ENCODE assay signal across 2 cellular contexts in the genomic region with DNA sequence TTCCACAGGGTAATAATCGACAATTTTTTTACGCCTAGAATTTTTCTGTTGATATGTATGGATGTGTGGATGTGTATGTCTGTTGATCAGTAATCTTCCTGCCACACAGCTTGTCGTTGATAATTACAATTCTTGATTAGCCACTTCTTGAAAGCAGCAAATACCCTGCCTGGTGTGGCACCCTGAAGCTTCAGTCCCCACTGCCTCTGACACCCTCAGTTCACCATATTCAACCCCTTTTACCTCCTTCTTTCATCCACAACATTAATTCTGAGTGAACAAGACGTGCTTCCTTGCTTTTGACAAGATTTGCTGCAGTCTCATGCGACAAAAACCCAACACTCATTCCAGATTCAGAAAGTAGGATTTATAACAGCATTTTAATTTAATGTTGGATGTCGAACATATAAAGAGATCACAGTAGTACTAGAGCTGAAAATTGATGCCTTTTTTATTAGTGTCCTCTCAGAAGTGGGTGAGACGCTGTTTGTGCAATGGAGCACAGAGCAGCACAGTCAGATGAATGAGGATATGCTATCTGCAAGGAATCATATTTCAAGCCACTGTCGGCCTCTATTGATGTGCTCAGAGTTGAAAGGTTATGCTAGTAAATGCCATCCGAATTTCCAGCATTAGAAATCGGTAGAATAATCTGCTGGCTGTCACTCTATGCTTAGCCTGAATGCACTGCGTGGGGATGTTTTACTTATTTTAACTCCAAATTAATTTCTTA.
A peak's percentile ranks its signal among the peaks of the same experiment; 100 is the strongest.
TF ChIP-seq lines count a peak whose summit lies in the region.

No MANE protein-coding gene starts in this region.

TF ChIP-seq in HepG2, 621 proteins besides CTCF, POLR2A, EP300 and RAD21 (continues in another document):
- TF ChIP-seq SIX4 (CRISPR knock-in tag; IDR thresholded peaks at IDR 0.05) (peak; percentile 98), ZNF10 (CRISPR knock-in tag; IDR thresholded peaks at IDR 0.05; ENCODE audit: borderline replicate concordance, low read depth) (no peak), ZKSCAN5 (CRISPR knock-in tag; IDR thresholded peaks at IDR 0.05) (no peak), FLYWCH1 (CRISPR knock-in tag; IDR thresholded peaks at IDR 0.05) (no peak), MTF2 (CRISPR knock-in tag; IDR thresholded peaks at IDR 0.05; ENCODE audit: borderline replicate concordance) (no peak), ZFP90 (CRISPR knock-in tag; IDR thresholded peaks at IDR 0.05; ENCODE audit: borderline replicate concordance) (no peak), TCF7 (IDR thresholded peaks at IDR 0.05; ENCODE audit: low read depth) (peak; percentile 77), HNF4A (CRISPR knock-in tag; IDR thresholded peaks at IDR 0.05) (0 out of 2 replicates have a peak, but pooled peaks have one; percentile 14), TSC22D2 (CRISPR knock-in tag; IDR thresholded peaks at IDR 0.05; ENCODE audit: borderline replicate concordance) (no peak), SALL2 (CRISPR knock-in tag; IDR thresholded peaks at IDR 0.05) (no peak), ETV5 (CRISPR knock-in tag; IDR thresholded peaks at IDR 0.05; ENCODE audit: borderline replicate concordance) (no peak), SALL1 (CRISPR knock-in tag; IDR thresholded peaks at IDR 0.05) (no peak), MEF2D (CRISPR knock-in tag; IDR thresholded peaks at IDR 0.05) (no peak), ZNF615 (CRISPR knock-in tag; IDR thresholded peaks at IDR 0.05; ENCODE audit: borderline replicate concordance) (no peak), ZIK1 (CRISPR knock-in tag; IDR thresholded peaks at IDR 0.05; ENCODE audit: borderline replicate concordance, low read depth) (no peak), MAFF (IDR thresholded peaks at IDR 0.05; ENCODE audit: low read depth, low read length) (no peak), ZSCAN31 (CRISPR knock-in tag; IDR thresholded peaks at IDR 0.05; ENCODE audit: low read depth) (no peak), ZNF326 (CRISPR knock-in tag; IDR thresholded peaks at IDR 0.05; ENCODE audit: borderline replicate concordance) (no peak), SKI (IDR thresholded peaks at IDR 0.05; ENCODE audit: partially characterized antibody) (no peak), ZNF713 (CRISPR knock-in tag; IDR thresholded peaks at IDR 0.05) (no peak), HCFC1 (IDR thresholded peaks at IDR 0.05; ENCODE audit: low read depth, low read length) (no peak), ZC3H13 (CRISPR knock-in tag; IDR thresholded peaks at IDR 0.05) (no peak), SMAD9 (CRISPR knock-in tag; IDR thresholded peaks at IDR 0.05) (no peak), PLSCR1 (CRISPR knock-in tag; IDR thresholded peaks at IDR 0.05; ENCODE audit: borderline replicate concordance) (no peak), ATF1 (CRISPR knock-in tag; IDR thresholded peaks at IDR 0.05) (peak; percentile 13; the same call in 1 of the 2 replicates), SNAI1 (CRISPR knock-in tag; IDR thresholded peaks at IDR 0.05; ENCODE audit: borderline replicate concordance) (no peak), ZNF275 (CRISPR knock-in tag; IDR thresholded peaks at IDR 0.05; ENCODE audit: borderline replicate concordance) (no peak), ZNF710 (CRISPR knock-in tag; IDR thresholded peaks at IDR 0.05; ENCODE audit: borderline replicate concordance) (no peak)
- TF ChIP-seq, protein P1, sequence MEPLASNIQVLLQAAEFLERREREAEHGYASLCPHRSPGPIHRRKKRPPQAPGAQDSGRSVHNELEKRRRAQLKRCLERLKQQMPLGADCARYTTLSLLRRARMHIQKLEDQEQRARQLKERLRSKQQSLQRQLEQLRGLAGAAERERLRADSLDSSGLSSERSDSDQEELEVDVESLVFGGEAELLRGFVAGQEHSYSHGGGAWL (CRISPR knock-in tag; IDR thresholded peaks at IDR 0.05): no peak
- TF ChIP-seq, protein P2, sequence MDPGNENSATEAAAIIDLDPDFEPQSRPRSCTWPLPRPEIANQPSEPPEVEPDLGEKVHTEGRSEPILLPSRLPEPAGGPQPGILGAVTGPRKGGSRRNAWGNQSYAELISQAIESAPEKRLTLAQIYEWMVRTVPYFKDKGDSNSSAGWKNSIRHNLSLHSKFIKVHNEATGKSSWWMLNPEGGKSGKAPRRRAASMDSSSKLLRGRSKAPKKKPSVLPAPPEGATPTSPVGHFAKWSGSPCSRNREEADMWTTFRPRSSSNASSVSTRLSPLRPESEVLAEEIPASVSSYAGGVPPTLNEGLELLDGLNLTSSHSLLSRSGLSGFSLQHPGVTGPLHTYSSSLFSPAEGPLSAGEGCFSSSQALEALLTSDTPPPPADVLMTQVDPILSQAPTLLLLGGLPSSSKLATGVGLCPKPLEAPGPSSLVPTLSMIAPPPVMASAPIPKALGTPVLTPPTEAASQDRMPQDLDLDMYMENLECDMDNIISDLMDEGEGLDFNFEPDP (CRISPR knock-in tag; conservative IDR thresholded peaks at IDR 0.05): no peak

TF ChIP-seq in endothelial cell of umbilical vein, 7 proteins besides CTCF, POLR2A, EP300 and RAD21:
- TF ChIP-seq GATA2 (IDR thresholded peaks at IDR 0.05; ENCODE audit: insufficient read depth, insufficient read length, low read depth, low read length): no peak
- no peak for TF ChIP-seq JUN (IDR thresholded peaks at IDR 0.05; ENCODE audit: borderline replicate concordance, insufficient read depth, insufficient read length, low read depth)
- TF ChIP-seq EZH2 (IDR thresholded peaks at IDR 0.05; ENCODE audit: borderline replicate concordance, low read depth, low read length, severe bottlenecking): no peak
- no peak for TF ChIP-seq FOS (IDR thresholded peaks at IDR 0.05; ENCODE audit: borderline replicate concordance, insufficient read depth, low read length)
- no peak for TF ChIP-seq MYC (IDR thresholded peaks at IDR 0.05; ENCODE audit: low read depth, low read length)
- no peak for TF ChIP-seq POLR2AphosphoS5 (IDR thresholded peaks at IDR 0.05; ENCODE audit: insufficient read depth, low read depth, low read length)
- TF ChIP-seq MAX (IDR thresholded peaks at IDR 0.05; ENCODE audit: insufficient read depth, insufficient read length): no peak
